ENCODE assay signal across 26 cellular contexts in the genomic region with DNA sequence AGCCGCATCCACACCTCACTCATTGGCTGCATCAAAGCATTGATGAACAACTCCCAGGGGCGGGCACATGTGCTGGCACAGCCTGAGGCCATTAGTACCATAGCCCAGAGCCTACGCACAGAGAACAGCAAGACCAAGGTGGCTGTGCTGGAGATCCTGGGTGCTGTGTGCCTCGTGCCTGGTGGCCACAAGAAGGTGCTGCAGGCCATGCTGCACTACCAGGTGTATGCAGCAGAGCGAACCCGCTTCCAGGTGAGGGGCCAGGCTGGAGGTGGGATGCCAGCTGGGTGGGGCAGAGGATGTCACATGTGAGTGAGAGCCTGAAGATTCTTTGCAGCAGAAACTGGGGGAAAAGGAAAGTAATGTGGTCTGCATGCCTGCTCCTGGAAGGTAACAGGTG.
DNase-seq lines count a peak whose midpoint lies in the region; ATAC-seq, FAIRE-seq and TF ChIP-seq lines count a peak whose summit lies in the region.
"Had no signal": no experiment of that assay in that cellular context is flagged by ENCODE, and none has a peak within 500 bp of the region (broad histone marks: within the 10 kb centered on the region; RNA-seq: fewer than 3 reads in every experiment).

No MANE protein-coding gene starts in this region.

- TF ChIP-seq CTCF in C4-2B (conservative IDR thresholded peaks at IDR 0.05) (peak; percentile 35), astrocyte of the cerebellum (IDR thresholded peaks at IDR 0.05; ENCODE audit: low read depth, low read length, missing control alignments) (peak; percentile 17), D721Med (IDR thresholded peaks at IDR 0.05; ENCODE audit: insufficient read depth, missing control alignments) (no peak)

- H3K4me3 ChIP-seq in H7 (ENCODE audit: insufficient read depth, low read depth, low read length): no peak overlapping the region
- no peak overlapping the region for H3K4me3 ChIP-seq in astrocyte of the cerebellum (ENCODE audit: low read depth, low read length)
- H3K4me3 ChIP-seq: adrenal gland, heart right ventricle, prostate gland, vagina had no signal

- in situ Hi-C loops in astrocyte of the cerebellum (cut with HindIII; ENCODE audit: low sequenced_read_pairs): no loop called here

- H3K27me3 ChIP-seq in H7 (ENCODE audit: control insufficient read depth, insufficient read depth, low read length): no peaks in the 10 kb centered on the region
- H3K27me3 ChIP-seq: adrenal gland, heart right ventricle, vagina had no signal

- DNase-seq in H7: peak; percentile 70
- no peak for DNase-seq in astrocyte of the cerebellum (ENCODE audit: low read depth)
- peak; percentile 69 for DNase-seq in iPS-NIHi7 (ENCODE audit: extremely low spot score)
- DNase-seq in D721Med (ENCODE audit: insufficient read length, low spot score): no peak
- DNase-seq in NCI-H1417 (lab: John Stamatoyannopoulos, UW): no peak
- DNase-seq in NCI-H1694 (lab: John Stamatoyannopoulos, UW): no peak
- DNase-seq: activated CD4-positive, alpha-beta T cell treated with anti-CD3 and anti-CD28 coated beads for 1 hour; activated CD8-positive, alpha-beta memory T cell treated with anti-CD3 and anti-CD28 coated beads, Interleukin-2, amount 10 ng/mL, durations not matched to agents 7 days and 5 days; adrenal gland; DMS 273 treated with DMSO at 0.1 percent for 48 hours; effector CD8-positive, alpha-beta T cell; heart right ventricle; islet precursor cell; KBM-7; NCI-H1048; NCI-H2081 treated with DMSO at 0.1 percent for 48 hours; nephron progenitor cell; RPMI8226; stimulated activated CD4-positive, alpha-beta T cell treated with anti-CD3 and anti-CD28 coated beads, Interleukin-4, amount 100 ng/mL, for 4 hours; substantia nigra; T1000 had no signal

- no peak for FAIRE-seq in D721Med (lab: Jason Lieb, UNC)

- H3K27ac ChIP-seq in C4-2B: no peak overlapping the region
- H3K27ac ChIP-seq: adrenal gland, heart right ventricle, HL-60, prostate gland, vagina had no signal

- ATAC-seq in HG02610 (IDR thresholded peaks at IDR 0.05; ENCODE audit: unreplicated experiment): no peak
- ATAC-seq: activated CD8-positive, alpha-beta memory T cell treated with anti-CD3 and anti-CD28 coated beads, Interleukin-2, amount 10 ng/mL, durations not matched to agents 7 days and 5 days; heart right ventricle had no signal

- H3K36me3 ChIP-seq in H7 (replicated peaks; ENCODE audit: control insufficient read depth, insufficient read depth, low read length): no peaks in the 10 kb centered on the region
- H3K36me3 ChIP-seq: prostate gland had no signal

Comparison
In these comparisons a context has a peak if more than half of its experiments do, and no peak if none do; other contexts are left out.
1. DNase-seq: peak in H7 (single experiment) and iPS-NIHi7 (single experiment); none in astrocyte of the cerebellum (single experiment), D721Med (single experiment), NCI-H1417 (0 of 3) and NCI-H1694 (single experiment).